Comparison of ENCODE assay signal across 11 cellular contexts in the genomic region with DNA sequence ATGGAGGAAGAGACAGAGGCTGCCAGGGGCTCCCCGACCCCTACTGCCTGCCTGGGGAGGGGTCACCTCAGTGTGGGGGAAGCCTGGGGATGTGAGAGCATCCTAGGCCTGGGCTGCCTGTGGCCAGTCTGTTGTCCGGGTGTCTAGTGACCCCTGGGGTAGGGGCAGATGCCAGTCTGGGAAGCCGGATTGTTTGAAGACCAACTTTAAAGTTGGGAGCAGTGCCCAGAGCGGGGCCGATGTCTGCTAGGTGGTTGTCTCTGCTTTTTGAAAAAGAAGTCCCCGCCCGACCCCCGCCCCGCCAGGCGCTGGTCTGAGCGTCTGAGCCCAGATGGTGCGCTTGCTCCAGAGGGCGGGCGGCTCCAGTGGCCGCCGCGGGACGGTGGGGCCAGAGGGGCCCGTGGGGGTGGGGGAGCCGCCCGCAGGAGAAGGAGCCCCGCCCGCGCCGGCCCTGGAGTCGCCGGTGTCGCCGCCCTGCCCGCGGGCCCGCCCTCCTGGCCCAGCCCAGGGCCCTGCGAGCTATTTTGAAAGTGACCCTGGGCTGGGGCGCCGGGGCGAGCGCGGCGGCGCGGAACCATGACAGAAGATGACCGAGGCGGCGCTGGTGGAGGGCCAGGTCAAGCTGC. TPM values are rescaled to one million over a fixed set of nuclear protein-coding genes. Genes with fewer than 3 reads are reported as not detected.
DNase-seq lines count a peak whose midpoint lies in the region; ATAC-seq and TF ChIP-seq lines count a peak whose summit lies in the region.
"Had no signal": no experiment of that assay in that cellular context is flagged by ENCODE, and none has a peak within 500 bp of the region (broad histone marks: within the 10 kb centered on the region; RNA-seq: fewer than 3 reads in every experiment).

A gene with protein sequence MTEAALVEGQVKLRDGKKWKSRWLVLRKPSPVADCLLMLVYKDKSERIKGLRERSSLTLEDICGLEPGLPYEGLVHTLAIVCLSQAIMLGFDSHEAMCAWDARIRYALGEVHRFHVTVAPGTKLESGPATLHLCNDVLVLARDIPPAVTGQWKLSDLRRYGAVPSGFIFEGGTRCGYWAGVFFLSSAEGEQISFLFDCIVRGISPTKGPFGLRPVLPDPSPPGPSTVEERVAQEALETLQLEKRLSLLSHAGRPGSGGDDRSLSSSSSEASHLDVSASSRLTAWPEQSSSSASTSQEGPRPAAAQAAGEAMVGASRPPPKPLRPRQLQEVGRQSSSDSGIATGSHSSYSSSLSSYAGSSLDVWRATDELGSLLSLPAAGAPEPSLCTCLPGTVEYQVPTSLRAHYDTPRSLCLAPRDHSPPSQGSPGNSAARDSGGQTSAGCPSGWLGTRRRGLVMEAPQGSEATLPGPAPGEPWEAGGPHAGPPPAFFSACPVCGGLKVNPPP (plus strand): TSS at position 517 of the 626 bp plus-strand sequence. CDS start 70 bp downstream, at position 587.

- H3K4me3 ChIP-seq in MG63 (peak within 1 kb of the TSS; percentile 25; the same call in 1 of the 2 replicates), esophagus squamous epithelium (peak within 1 kb of the TSS; percentile 29 to 66 (median 40)), neural progenitor cell (peak within 1 kb of the TSS; percentile 49)

- H3K27me3 Mint-ChIP-seq in neural progenitor cell (ENCODE audit: insufficient read depth, low read depth), result peaks cover 13% of the 10 kb centered on the region
- H3K27me3 Mint-ChIP-seq in activated CD8-positive, alpha-beta memory T cell treated with anti-CD3 and anti-CD28 coated beads, Interleukin-2, amount 10 ng/mL, durations not matched to agents 7 days and 5 days, result peaks cover 15% of the 10 kb centered on the region

- H3K9me3 ChIP-seq in MG63 (no peaks in the 10 kb centered on the region), esophagus squamous epithelium (no peaks in the 10 kb centered on the region), neural progenitor cell (ENCODE audit: low read depth) (no peaks in the 10 kb centered on the region)

- DNase-seq in AG08395 (ENCODE audit: low spot score) (peak; percentile 38), MG63 (peak; percentile 40), esophagus squamous epithelium (lab: John Stamatoyannopoulos, UW) (no peak), neural progenitor cell (ENCODE audit: low spot score) (peak; percentile 71)
- no peak for DNase-seq in activated CD4-positive, alpha-beta T cell treated with anti-CD3 and anti-CD28 coated beads, Interleukin-2, amount 50 U/mL, for 48 hours
- DNase-seq in activated CD8-positive, alpha-beta memory T cell treated with anti-CD3 and anti-CD28 coated beads, Interleukin-2, amount 10 ng/mL, durations not matched to agents 7 days and 5 days, result no peak
- DNase-seq in activated CD4-positive, alpha-beta T cell treated with anti-CD3 and anti-CD28 coated beads for 1 hour, result no peak
- DNase-seq: activated gamma-delta T cell treated with Interleukin-2 at 50 U/mL for 16 hours, EL had no signal

- H3K27me3 ChIP-seq in MG63 (no peaks in the 10 kb centered on the region), esophagus squamous epithelium (peaks cover 0 to 76% (median 10%) of the 10 kb centered on the region in 4 donors), neural progenitor cell (peaks cover 73% of the 10 kb centered on the region)

- no peaks in the 10 kb centered on the region for H3K36me3 Mint-ChIP-seq in neural progenitor cell
- H3K36me3 Mint-ChIP-seq in activated CD8-positive, alpha-beta memory T cell treated with anti-CD3 and anti-CD28 coated beads, Interleukin-2, amount 10 ng/mL, durations not matched to agents 7 days and 5 days, result no peaks in the 10 kb centered on the region

- H3K4me1 ChIP-seq in esophagus squamous epithelium (peaks cover 10 to 33% (median 16%) of the 10 kb centered on the region in 3 donors), neural progenitor cell (peaks cover 12% of the 10 kb centered on the region)

- H3K4me3 Mint-ChIP-seq in neural progenitor cell, result peak within 1 kb of the TSS; percentile 64
- no peak within 1 kb of the TSS for H3K4me3 Mint-ChIP-seq in activated CD8-positive, alpha-beta memory T cell treated with anti-CD3 and anti-CD28 coated beads, Interleukin-2, amount 10 ng/mL, durations not matched to agents 7 days and 5 days

- ATAC-seq in HG02678 (IDR thresholded peaks at IDR 0.05; ENCODE audit: unreplicated experiment), result no peak
- no peak for ATAC-seq in activated CD8-positive, alpha-beta memory T cell treated with anti-CD3 and anti-CD28 coated beads, Interleukin-2, amount 10 ng/mL, durations not matched to agents 7 days and 5 days

- CTCF ChIA-PET in activated CD8-positive, alpha-beta memory T cell treated with anti-CD3 and anti-CD28 coated beads, Interleukin-2, amount 10 ng/mL, durations not matched to agents 7 days and 5 days (lab: Charles Lee), result interaction anchor here (1.0 kb wide), 1 partner anchor 343 kb away, joined by 3 read pairs; no protein-coding TSS in a partner anchor

- no peaks in the 10 kb centered on the region for H3K79me2 ChIP-seq in neural progenitor cell (ENCODE audit: low read depth)

- no peak for TF ChIP-seq POLR2A in esophagus squamous epithelium (IDR thresholded peaks at IDR 0.05)

- no peak for TF ChIP-seq CTCF in esophagus squamous epithelium (IDR thresholded peaks at IDR 0.05)
- no peak for TF ChIP-seq CTCF in neural progenitor cell (IDR thresholded peaks at IDR 0.05)

- H3K36me3 ChIP-seq in MG63 (no peaks in the 10 kb centered on the region), esophagus squamous epithelium (no peaks in the 10 kb centered on the region), neural progenitor cell (no peaks in the 10 kb centered on the region)

- peak within 1 kb of the TSS; percentile 86 for H3K4me2 ChIP-seq in neural progenitor cell

- no peak within 1 kb of the TSS for H2AFZ ChIP-seq in neural progenitor cell (replicated peaks)

- peaks cover 14% of the 10 kb centered on the region for H3F3A ChIP-seq in neural progenitor cell (ENCODE audit: low read depth)

- peaks cover 4% of the 10 kb centered on the region for H4K20me1 ChIP-seq in neural progenitor cell (ENCODE audit: low read depth)

- no peaks in the 10 kb centered on the region for H3K9me3 Mint-ChIP-seq in neural progenitor cell
- no peaks in the 10 kb centered on the region for H3K9me3 Mint-ChIP-seq in activated CD8-positive, alpha-beta memory T cell treated with anti-CD3 and anti-CD28 coated beads, Interleukin-2, amount 10 ng/mL, durations not matched to agents 7 days and 5 days (ENCODE audit: low read depth)

- H3K4me1 Mint-ChIP-seq in neural progenitor cell, result peaks cover 21% of the 10 kb centered on the region
- no peaks in the 10 kb centered on the region for H3K4me1 Mint-ChIP-seq in activated CD8-positive, alpha-beta memory T cell treated with anti-CD3 and anti-CD28 coated beads, Interleukin-2, amount 10 ng/mL, durations not matched to agents 7 days and 5 days

- H3K27ac ChIP-seq in esophagus squamous epithelium (no peak within 1 kb of the TSS), neural progenitor cell (no peak within 1 kb of the TSS)

- intact Hi-C loops in esophagus squamous epithelium (cut with DNase I), result no loop called here

- WGBS in esophagus squamous epithelium, 2 donors, result 0 to 33% methylated on average over 1 to 4 of the region's 44 CpGs

- H3K9ac ChIP-seq in neural progenitor cell, result no peak within 1 kb of the TSS

- H3K27ac Mint-ChIP-seq in neural progenitor cell, result no peak within 1 kb of the TSS
- no peak within 1 kb of the TSS for H3K27ac Mint-ChIP-seq in activated CD8-positive, alpha-beta memory T cell treated with anti-CD3 and anti-CD28 coated beads, Interleukin-2, amount 10 ng/mL, durations not matched to agents 7 days and 5 days

RNA-seq across cellular contexts. Expression of the gene that starts here (rescaled TPM):
- total RNA-seq in MG63 (2014; rRNA removed; shearing (Covaris generic); ENCODE audit: low replicate concordance), result 7.1 and 9.6 TPM in 2 replicates
- total RNA-seq in esophagus squamous epithelium (under 1 TPM in 2 of 4 donors, not detected in 2; 0.26 to 0.45 TPM), neural progenitor cell (ENCODE audit: low replicate concordance) (0.22 TPM in 1 of 2 replicates, not detected in the other)
- total RNA-seq in activated CD8-positive, alpha-beta memory T cell treated with anti-CD3 and anti-CD28 coated beads, Interleukin-2, amount 10 ng/mL, durations not matched to agents 7 days and 5 days, result not detected
- total RNA-seq: SK-MEL-5 had no signal

Comparison
In these comparisons a context has a peak if more than half of its experiments do, and no peak if none do; other contexts are left out.
1. Peak in DNase-seq, H3K4me3 ChIP-seq and H3K4me2 ChIP-seq in neural progenitor cell; RNA of the gene not detected or under 1 TPM.
2. DNase-seq: peak in AG08395 (single experiment) and MG63 (single experiment); none in esophagus squamous epithelium (single experiment), activated CD4-positive, alpha-beta T cell treated with anti-CD3 and anti-CD28 coated beads, Interleukin-2, amount 50 U/mL, for 48 hours (0 of 2), activated CD8-positive, alpha-beta memory T cell treated with anti-CD3 and anti-CD28 coated beads, Interleukin-2, amount 10 ng/mL, durations not matched to agents 7 days and 5 days (single experiment) and activated CD4-positive, alpha-beta T cell treated with anti-CD3 and anti-CD28 coated beads for 1 hour (single experiment).
3. Peak in every context shown above with its lines, with median percentiles within 50 percentile points of each other: H3K4me3 ChIP-seq.